12 cellular contexts compared by ENCODE assay signal in genomic region chr11:114169321-114169749, GRCh38.
DNase-seq lines count a peak whose midpoint lies in the region; ATAC-seq and TF ChIP-seq lines count a peak whose summit lies in the region.
"Had no signal": no experiment of that assay in that cellular context is flagged by ENCODE, and none has a peak within 500 bp of the region (broad histone marks: within the 10 kb centered on the region; RNA-seq: fewer than 3 reads in every experiment).

No MANE protein-coding gene starts in this region.

- intact Hi-C loops in uterus (cut with DNase I; ENCODE audit: low total_unique reads): loop anchor here (10.0 kb wide), 1 partner anchor 85 kb away; no protein-coding TSS in a partner anchor

- H3K9me3 Mint-ChIP-seq in activated naive CD8-positive, alpha-beta T cell treated with anti-CD3 and anti-CD28 coated beads, Interleukin-2, amount 10 ng/mL, durations not matched to agents 7 days and 5 days: no peaks in the 10 kb centered on the region
- H3K9me3 Mint-ChIP-seq in activated naive CD8-positive, alpha-beta T cell treated with anti-CD3 and anti-CD28 coated beads for 36 hours: no peaks in the 10 kb centered on the region
- peaks cover 0 to 3% (median 0%) of the 10 kb centered on the region in 5 experiments for H3K9me3 Mint-ChIP-seq in brain
- no peaks in the 10 kb centered on the region for H3K9me3 Mint-ChIP-seq in naive thymus-derived CD8-positive, alpha-beta T cell

- no peaks in the 10 kb centered on the region for H3K27me3 Mint-ChIP-seq in activated naive CD8-positive, alpha-beta T cell treated with anti-CD3 and anti-CD28 coated beads, Interleukin-2, amount 10 ng/mL, durations not matched to agents 7 days and 5 days
- H3K27me3 Mint-ChIP-seq in activated naive CD8-positive, alpha-beta T cell treated with anti-CD3 and anti-CD28 coated beads for 36 hours: no peaks in the 10 kb centered on the region
- H3K27me3 Mint-ChIP-seq in brain: peaks cover 13% of the 10 kb centered on the region
- H3K27me3 Mint-ChIP-seq in naive thymus-derived CD8-positive, alpha-beta T cell: no peaks in the 10 kb centered on the region
- H3K27me3 Mint-ChIP-seq: activated CD4-positive, alpha-beta T cell treated with anti-CD3 and anti-CD28 coated beads for 36 hours had no signal

- H3K4me1 Mint-ChIP-seq in activated naive CD8-positive, alpha-beta T cell treated with anti-CD3 and anti-CD28 coated beads, Interleukin-2, amount 10 ng/mL, durations not matched to agents 7 days and 5 days: peaks cover 69% of the 10 kb centered on the region
- H3K4me1 Mint-ChIP-seq in activated naive CD8-positive, alpha-beta T cell treated with anti-CD3 and anti-CD28 coated beads for 36 hours: peaks cover 85% of the 10 kb centered on the region
- peaks cover 100% of the 10 kb centered on the region for H3K4me1 Mint-ChIP-seq in brain
- peaks cover 66 to 100% (median 100%) of the 10 kb centered on the region in 4 donors for H3K4me1 Mint-ChIP-seq in naive thymus-derived CD8-positive, alpha-beta T cell

- H3K4me3 Mint-ChIP-seq in activated naive CD8-positive, alpha-beta T cell treated with anti-CD3 and anti-CD28 coated beads, Interleukin-2, amount 10 ng/mL, durations not matched to agents 7 days and 5 days: no peak overlapping the region
- no peak overlapping the region for H3K4me3 Mint-ChIP-seq in activated naive CD8-positive, alpha-beta T cell treated with anti-CD3 and anti-CD28 coated beads for 36 hours
- no peak overlapping the region for H3K4me3 Mint-ChIP-seq in brain
- peak overlapping the region in 8 of 10 donors; percentile 18 to 79 (median 64) for H3K4me3 Mint-ChIP-seq in naive thymus-derived CD8-positive, alpha-beta T cell
- H3K4me3 Mint-ChIP-seq: activated CD4-positive, alpha-beta T cell treated with anti-CD3 and anti-CD28 coated beads for 36 hours had no signal

- no peak for ATAC-seq in activated naive CD8-positive, alpha-beta T cell treated with anti-CD3 and anti-CD28 coated beads, Interleukin-2, amount 10 ng/mL, durations not matched to agents 7 days and 5 days (ENCODE audit: low read depth)
- ATAC-seq in naive thymus-derived CD8-positive, alpha-beta T cell: no peak
- ATAC-seq in SK-N-SH treated with all-trans-retinoic acid at 6 μM for 48 hours: no peak
- ATAC-seq: activated CD4-positive, alpha-beta T cell treated with anti-CD3 and anti-CD28 coated beads for 36 hours had no signal

- no peaks in the 10 kb centered on the region for H3K9me3 ChIP-seq in uterus

- DNase-seq in activated naive CD8-positive, alpha-beta T cell treated with anti-CD3 and anti-CD28 coated beads, Interleukin-2, amount 10 ng/mL, durations not matched to agents 7 days and 5 days: no peak
- DNase-seq in activated naive CD8-positive, alpha-beta T cell treated with anti-CD3 and anti-CD28 coated beads for 36 hours: no peak
- no peak for DNase-seq in naive thymus-derived CD8-positive, alpha-beta T cell
- DNase-seq in uterus (peak; percentile 72 to 76), NCI-H1436 treated with DMSO at 0.1 percent for 48 hours (lab: John Stamatoyannopoulos, UW) (no peak), NAMALWA (ENCODE audit: low spot score) (no peak)
- DNase-seq: activated CD4-positive, alpha-beta T cell treated with anti-CD3 and anti-CD28 coated beads for 36 hours; anterior cingulate cortex; islet precursor cell; SHP77 had no signal

- POLR2A ChIA-PET in activated naive CD8-positive, alpha-beta T cell treated with anti-CD3 and anti-CD28 coated beads, Interleukin-2, amount 10 ng/mL, durations not matched to agents 7 days and 5 days (lab: Charles Lee): interaction anchor here (0.9 to 5.0 kb wide), 4 partner anchors 9 to 91 kb away, joined by 3 to 38 read pairs (median 5); no protein-coding TSS in a partner anchor
- POLR2A ChIA-PET in naive thymus-derived CD8-positive, alpha-beta T cell (lab: Charles Lee): interaction anchor here (1.1 to 11.6 kb wide), 3 partner anchors 9 to 21 kb away, joined by 4 to 178 read pairs (median 74); no protein-coding TSS in a partner anchor

- no peak for TF ChIP-seq POLR2A in uterus (IDR thresholded peaks at IDR 0.05)

- H3K4me3 ChIP-seq in uterus: no peak overlapping the region

- H3K27me3 ChIP-seq in uterus: no peaks in the 10 kb centered on the region

- H3K36me3 Mint-ChIP-seq in activated naive CD8-positive, alpha-beta T cell treated with anti-CD3 and anti-CD28 coated beads, Interleukin-2, amount 10 ng/mL, durations not matched to agents 7 days and 5 days: peaks cover 5% of the 10 kb centered on the region
- H3K36me3 Mint-ChIP-seq in activated naive CD8-positive, alpha-beta T cell treated with anti-CD3 and anti-CD28 coated beads for 36 hours: no peaks in the 10 kb centered on the region
- no peaks in the 10 kb centered on the region for H3K36me3 Mint-ChIP-seq in brain
- H3K36me3 Mint-ChIP-seq in naive thymus-derived CD8-positive, alpha-beta T cell: no peaks in the 10 kb centered on the region

- H3K27ac ChIP-seq in uterus: peak overlapping the region; percentile 98 to 100

- peak overlapping the region; percentile 68 for H3K27ac Mint-ChIP-seq in activated naive CD8-positive, alpha-beta T cell treated with anti-CD3 and anti-CD28 coated beads, Interleukin-2, amount 10 ng/mL, durations not matched to agents 7 days and 5 days
- no peak overlapping the region for H3K27ac Mint-ChIP-seq in activated naive CD8-positive, alpha-beta T cell treated with anti-CD3 and anti-CD28 coated beads for 36 hours
- H3K27ac Mint-ChIP-seq in brain: peak overlapping the region; percentile 32 to 97 (median 69)
- peak overlapping the region; percentile 25 to 97 (median 80) for H3K27ac Mint-ChIP-seq in naive thymus-derived CD8-positive, alpha-beta T cell
- H3K27ac Mint-ChIP-seq: activated CD4-positive, alpha-beta T cell treated with anti-CD3 and anti-CD28 coated beads for 36 hours had no signal

- no peaks in the 10 kb centered on the region for H3K36me3 ChIP-seq in uterus

- H3K4me1 ChIP-seq in uterus: peaks cover 76 to 84% of the 10 kb centered on the region in 2 donors

- TF ChIP-seq CTCF in brain (conservative IDR thresholded peaks at IDR 0.05): no peak
- no peak for TF ChIP-seq CTCF in uterus (IDR thresholded peaks at IDR 0.05)

TF ChIP-seq in SK-N-SH treated with all-trans-retinoic acid at 6 μM for 48 hours, 23 proteins besides CTCF, POLR2A, EP300 and RAD21 (continues in another document):
- TF ChIP-seq PATZ1 (CRISPR knock-in tag; IDR thresholded peaks at IDR 0.05; ENCODE audit: borderline replicate concordance) (no peak), PPARA (CRISPR knock-in tag; IDR thresholded peaks at IDR 0.05; ENCODE audit: borderline replicate concordance) (no peak), ZNF565 (CRISPR knock-in tag; conservative IDR thresholded peaks at IDR 0.05; ENCODE audit: low read depth) (no peak), ZNF70 (CRISPR knock-in tag; IDR thresholded peaks at IDR 0.05) (no peak), TCF4 (CRISPR knock-in tag; IDR thresholded peaks at IDR 0.05; ENCODE audit: borderline replicate concordance) (no peak), BACH2 (CRISPR knock-in tag; IDR thresholded peaks at IDR 0.05; ENCODE audit: borderline replicate concordance) (no peak), TSHZ2 (CRISPR knock-in tag; IDR thresholded peaks at IDR 0.05) (no peak), OSR1 (CRISPR knock-in tag; IDR thresholded peaks at IDR 0.05) (no peak), ISL1 (CRISPR knock-in tag; IDR thresholded peaks at IDR 0.05) (no peak), ZC3H10 (CRISPR knock-in tag; IDR thresholded peaks at IDR 0.05) (no peak)

Comparison
In these comparisons a context has a peak if more than half of its experiments do, and no peak if none do; other contexts are left out.
1. DNase-seq: peak in uterus (2 of 2); none in activated naive CD8-positive, alpha-beta T cell treated with anti-CD3 and anti-CD28 coated beads, Interleukin-2, amount 10 ng/mL, durations not matched to agents 7 days and 5 days (single experiment), activated naive CD8-positive, alpha-beta T cell treated with anti-CD3 and anti-CD28 coated beads for 36 hours (single experiment), naive thymus-derived CD8-positive, alpha-beta T cell (0 of 10), NCI-H1436 treated with DMSO at 0.1 percent for 48 hours (single experiment) and NAMALWA (single experiment).
2. H3K4me3 Mint-ChIP-seq: peak in naive thymus-derived CD8-positive, alpha-beta T cell (8 of 10); none in activated naive CD8-positive, alpha-beta T cell treated with anti-CD3 and anti-CD28 coated beads, Interleukin-2, amount 10 ng/mL, durations not matched to agents 7 days and 5 days (single experiment), activated naive CD8-positive, alpha-beta T cell treated with anti-CD3 and anti-CD28 coated beads for 36 hours (single experiment) and brain (0 of 5).